ENCODE assay signal across 18 cellular contexts in genomic region chr7:33193308-33193864, GRCh38.
DNase-seq lines count a peak whose midpoint lies in the region; ATAC-seq, FAIRE-seq and TF ChIP-seq lines count a peak whose summit lies in the region.
"Had no signal": no experiment of that assay in that cellular context is flagged by ENCODE, and none has a peak within 500 bp of the region (broad histone marks: within the 10 kb centered on the region; RNA-seq: fewer than 3 reads in every experiment).

No MANE protein-coding gene starts in this region.

- in situ Hi-C loops in mammary epithelial cell (cut with MboI; ENCODE audit: low sequenced_read_pairs in 2 of 2): no loop called here

- H3K27me3 ChIP-seq in mammary epithelial cell (ENCODE audit: insufficient read depth, low read length): no peaks in the 10 kb centered on the region
- H3K27me3 ChIP-seq: Peyer's patch, vagina had no signal

- DNase-seq in RCC 7860 (ENCODE audit: low spot score): no peak
- DNase-seq in renal cortical epithelial cell (ENCODE audit: low read depth): peak; percentile 53
- no peak for DNase-seq in dermis blood vessel endothelial cell
- DNase-seq in mammary epithelial cell: no peak
- no peak for DNase-seq in stimulated activated CD4-positive, alpha-beta T cell treated with anti-CD3 and anti-CD28 coated beads, Interleukin-15, amount 100 ng/mL, for 24 hours
- DNase-seq: activated CD4-positive, CD25-positive, alpha-beta regulatory T cell treated with anti-CD3 and anti-CD28 coated beads, Interleukin-2, amount 50 U/mL, for 72 hours; activated naive CD8-positive, alpha-beta T cell treated with anti-CD3 and anti-CD28 coated beads for 36 hours; activated T-cell treated with anti-CD3 and anti-CD28 coated beads, Interleukin-2, amount 50 U/mL, for 72 hours; CD4-positive, alpha-beta T cell; left cardiac atrium; NCI-H2171 treated with DMSO at 0.1 percent for 48 hours; Peyer's patch; stimulated activated CD4-positive, alpha-beta T cell treated with anti-CD3 and anti-CD28 coated beads, Interleukin-4, amount 100 ng/mL, for 4 hours had no signal

- no peak overlapping the region for H3K4me2 ChIP-seq in mammary epithelial cell (ENCODE audit: insufficient read depth, low read depth, low read length)

- no peaks in the 10 kb centered on the region for H4K20me1 ChIP-seq in mammary epithelial cell (ENCODE audit: insufficient read depth, low read length)

- H2AFZ ChIP-seq in mammary epithelial cell (ENCODE audit: low read depth, low read length): no peak overlapping the region

- no peak overlapping the region for H3K9ac ChIP-seq in mammary epithelial cell (ENCODE audit: insufficient read depth, low read length)

- BruUV-seq in mammary epithelial cell (replicated peaks; lab: Mats Ljungman, UMichigan): no TSS peak

- intact Hi-C loops in mammary epithelial cell (cut with micrococcal nuclease): no loop called here

- no peak for TF ChIP-seq CTCF in mammary epithelial cell (conservative IDR thresholded peaks at IDR 0.05 in 1 of 2, IDR thresholded peaks at IDR 0.05 in 1 of 2; ENCODE audit: extremely low read depth in 1 of 2, insufficient read depth in 1 of 2, low read depth in 1 of 2, low read length in 2 of 2)

- H3K36me3 ChIP-seq in mammary epithelial cell (ENCODE audit: insufficient read depth, low read length): no peaks in the 10 kb centered on the region
- H3K36me3 ChIP-seq: Peyer's patch, vagina had no signal

- dilution Hi-C loops in mammary epithelial cell (cut with HindIII; ENCODE audit: low sequenced_read_pairs): no loop called here

- H3K79me2 ChIP-seq in mammary epithelial cell (ENCODE audit: insufficient read depth, low read length): no peaks in the 10 kb centered on the region

- H3K4me3 ChIP-seq in mammary epithelial cell (replicated peaks in 1 of 3; ENCODE audit: insufficient read depth in 1 of 3, low read depth in 2 of 3, low read length in 3 of 3): no peak overlapping the region
- H3K4me3 ChIP-seq: Peyer's patch, vagina had no signal

- H3K9me3 ChIP-seq in mammary epithelial cell (replicated peaks; ENCODE audit: insufficient read depth, low read length): no peaks in the 10 kb centered on the region
- H3K9me3 ChIP-seq: Peyer's patch, vagina had no signal

- no peaks in the 10 kb centered on the region for H3K4me1 ChIP-seq in mammary epithelial cell (ENCODE audit: insufficient read depth, low read length)
- H3K4me1 ChIP-seq: Peyer's patch, vagina had no signal

- peak; percentile 42 for ATAC-seq in GM18502 (IDR thresholded peaks at IDR 0.05; ENCODE audit: poor library complexity, unreplicated experiment)
- ATAC-seq in HG02610 (IDR thresholded peaks at IDR 0.05; ENCODE audit: unreplicated experiment): peak; percentile 63
- no peak for ATAC-seq in GM18909 (IDR thresholded peaks at IDR 0.05; ENCODE audit: poor library complexity, unreplicated experiment)
- ATAC-seq: activated T-cell treated with anti-CD3 and anti-CD28 coated beads, Interleukin-2, amount 50 U/mL, for 72 hours; left cardiac atrium had no signal

- CTCF ChIA-PET in mammary epithelial cell (lab: Charles Lee; ENCODE audit: low non-redundant PET): no interaction called here

- no peak overlapping the region for H3K27ac ChIP-seq in mammary epithelial cell (ENCODE audit: insufficient read depth, low read depth, low read length)
- H3K27ac ChIP-seq: Peyer's patch, vagina had no signal

- peak; percentile 66 for FAIRE-seq in RCC 7860 (lab: Jason Lieb, UNC)
- FAIRE-seq: HTR-8/SVneo had no signal

- WGBS in mammary epithelial cell (ENCODE audit: low coverage, missing lambda C conversion rate): 95% methylated on average over 3 of the region's 3 CpGs
